9 cellular contexts compared by ENCODE assay signal in the genomic region with DNA sequence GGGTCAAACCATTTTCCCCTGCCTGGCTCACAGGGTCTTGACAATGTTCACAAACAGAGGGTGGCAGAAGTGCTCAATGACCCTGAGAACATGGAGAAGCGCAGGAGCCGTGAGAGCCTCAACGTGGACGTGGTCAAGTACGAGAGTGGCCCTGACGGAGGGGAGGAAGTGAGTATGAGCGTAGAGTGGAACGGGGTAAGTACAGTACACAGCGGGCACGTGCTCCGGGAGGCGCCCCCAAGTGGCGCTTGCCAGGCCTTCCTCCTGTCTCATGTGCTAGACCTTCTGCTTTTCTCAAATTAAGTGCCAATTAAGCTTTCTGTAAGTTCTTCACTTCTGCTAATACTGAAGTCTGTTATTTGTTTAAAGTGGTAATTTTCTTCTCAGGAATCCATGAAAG. TPM values are rescaled to one million over a fixed set of nuclear protein-coding genes. Genes with fewer than 3 reads are reported as not detected.
DNase-seq lines count a peak whose midpoint lies in the region; TF ChIP-seq lines count a peak whose summit lies in the region.
"Had no signal": no experiment of that assay in that cellular context is flagged by ENCODE, and none has a peak within 500 bp of the region (broad histone marks: within the 10 kb centered on the region; RNA-seq: fewer than 3 reads in every experiment).

No MANE protein-coding gene starts in this region.

- WGBS in GM23248 (ENCODE audit: low coverage in 1 of 2, low lambda C conversion rate in 2 of 2, missing lambda C conversion rate in 2 of 2), 2 experiments = 54 to 64% methylated on average over 12 to 13 of the region's 13 CpGs

- H3K27ac Mint-ChIP-seq in activated naive CD8-positive, alpha-beta T cell treated with anti-CD3 and anti-CD28 coated beads for 36 hours = peak overlapping the region; percentile 80
- peak overlapping the region in 3 of 6 donors; percentile 21 to 55 (median 35) for H3K27ac Mint-ChIP-seq in immature natural killer cell

- H4K20me1 ChIP-seq in DOHH2 (ENCODE audit: control insufficient read depth, insufficient read depth, low read depth, low read length) (no peaks in the 10 kb centered on the region), GM23248 (ENCODE audit: insufficient read depth) (no peaks in the 10 kb centered on the region), OCI-LY3 (ENCODE audit: insufficient read depth, low read length) (no peaks in the 10 kb centered on the region)

- H3K9ac ChIP-seq in GM23248 (no peak overlapping the region), OCI-LY3 (ENCODE audit: low read length) (no peak overlapping the region)

- peak overlapping the region; percentile 22 for H3K27ac ChIP-seq in DOHH2 (ENCODE audit: low read depth, low read length)
- H3K27ac ChIP-seq in GM23248 = no peak overlapping the region
- 0 out of 2 replicates have a peak overlapping the region, but pooled peaks have one; percentile 9 for H3K27ac ChIP-seq in OCI-LY3 (ENCODE audit: low read length)
- H3K27ac ChIP-seq: SJCRH30 had no signal

- in situ Hi-C loops in GM23248 (cut with MboI) = no loop called here

- H3K9me3 Mint-ChIP-seq in activated naive CD8-positive, alpha-beta T cell treated with anti-CD3 and anti-CD28 coated beads for 36 hours = no peaks in the 10 kb centered on the region
- no peaks in the 10 kb centered on the region for H3K9me3 Mint-ChIP-seq in immature natural killer cell

- H3K4me3 Mint-ChIP-seq in activated naive CD8-positive, alpha-beta T cell treated with anti-CD3 and anti-CD28 coated beads for 36 hours = no peak overlapping the region
- no peak overlapping the region for H3K4me3 Mint-ChIP-seq in immature natural killer cell

- H3K9me3 ChIP-seq in DOHH2 (ENCODE audit: control insufficient read depth, insufficient read depth, low read length) (no peaks in the 10 kb centered on the region), GM23248 (ENCODE audit: low read depth) (no peaks in the 10 kb centered on the region), OCI-LY3 (ENCODE audit: insufficient read depth, low read length) (no peaks in the 10 kb centered on the region)
- H3K9me3 ChIP-seq: SJCRH30 had no signal

- peak; percentile 91 for TF ChIP-seq CTCF in DOHH2 (IDR thresholded peaks at IDR 0.05; ENCODE audit: low read depth, low read length, poor library complexity, severe bottlenecking)
- peak; percentile 90 for TF ChIP-seq CTCF in OCI-LY3 (IDR thresholded peaks at IDR 0.05; ENCODE audit: low read depth, low read length)

- peaks cover 10% of the 10 kb centered on the region for H3K79me2 ChIP-seq in DOHH2 (ENCODE audit: control insufficient read depth, low read length)
- peaks cover 99% of the 10 kb centered on the region for H3K79me2 ChIP-seq in GM23248 (ENCODE audit: insufficient read depth)
- H3K79me2 ChIP-seq in OCI-LY3 (ENCODE audit: low read length) = no peaks in the 10 kb centered on the region

- H2AFZ ChIP-seq in GM23248 (no peak overlapping the region), OCI-LY3 (ENCODE audit: low read depth, low read length) (no peak overlapping the region)

- peak; percentile 50 for DNase-seq in GM23248
- peak; percentile 58 for DNase-seq in activated naive CD8-positive, alpha-beta T cell treated with anti-CD3 and anti-CD28 coated beads for 36 hours
- peak; percentile 20 to 24 (median 23) for DNase-seq in immature natural killer cell
- DNase-seq in stimulated activated CD8-positive, alpha-beta memory T cell treated with anti-CD3 and anti-CD28 coated beads, Interleukin-7, amount 100 ng/mL, for 24 hours (ENCODE audit: low read depth) = peak; percentile 12
- no peak for DNase-seq in superior temporal gyrus (ENCODE audit: extremely low spot score)
- DNase-seq in SKM-1 (lab: John Stamatoyannopoulos, UW; ENCODE audit: unreplicated experiment) = no peak

- H3F3A ChIP-seq in DOHH2 (ENCODE audit: control insufficient read depth, insufficient read depth) (peaks cover 12% of the 10 kb centered on the region), GM23248 (ENCODE audit: insufficient read depth) (peaks cover 46% of the 10 kb centered on the region)

- H3K27me3 Mint-ChIP-seq in activated naive CD8-positive, alpha-beta T cell treated with anti-CD3 and anti-CD28 coated beads for 36 hours = no peaks in the 10 kb centered on the region
- peaks cover 0 to 6% (median 0%) of the 10 kb centered on the region in 3 donors for H3K27me3 Mint-ChIP-seq in immature natural killer cell (ENCODE audit: low read depth in 3 of 3)

- peak overlapping the region; percentile 62 for H3K4me2 ChIP-seq in DOHH2 (ENCODE audit: low read length)
- no peak overlapping the region for H3K4me2 ChIP-seq in GM23248 (ENCODE audit: unreplicated experiment)
- H3K4me2 ChIP-seq in OCI-LY3 (ENCODE audit: low read length) = peak overlapping the region; percentile 47

- H3K27me3 ChIP-seq in DOHH2 (ENCODE audit: control insufficient read depth, low read length) = no peaks in the 10 kb centered on the region
- H3K27me3 ChIP-seq in GM23248 (replicated peaks; ENCODE audit: insufficient read depth) = no peaks in the 10 kb centered on the region
- H3K27me3 ChIP-seq in OCI-LY3 (ENCODE audit: low read depth, low read length) = no peaks in the 10 kb centered on the region
- H3K27me3 ChIP-seq: SJCRH30 had no signal

- H3K4me1 ChIP-seq in DOHH2 (ENCODE audit: control insufficient read depth, low read length) (peaks cover 18% of the 10 kb centered on the region), GM23248 (ENCODE audit: insufficient read depth) (no peaks in the 10 kb centered on the region), OCI-LY3 (ENCODE audit: low read length) (peaks cover 12% of the 10 kb centered on the region)
- H3K4me1 ChIP-seq: SJCRH30 had no signal

- peaks cover 86% of the 10 kb centered on the region for H3K36me3 ChIP-seq in DOHH2 (ENCODE audit: control insufficient read depth, low read length)
- H3K36me3 ChIP-seq in GM23248 (ENCODE audit: low read depth) = peaks cover 95% of the 10 kb centered on the region
- H3K36me3 ChIP-seq in OCI-LY3 (replicated peaks; ENCODE audit: low read depth, low read length) = peaks cover 40% of the 10 kb centered on the region

- H3K9me2 ChIP-seq in DOHH2 (replicated peaks; ENCODE audit: control insufficient read depth, low read length) (no peaks in the 10 kb centered on the region), GM23248 (ENCODE audit: insufficient read depth) (no peaks in the 10 kb centered on the region)

- H3K4me1 Mint-ChIP-seq in activated naive CD8-positive, alpha-beta T cell treated with anti-CD3 and anti-CD28 coated beads for 36 hours = peaks cover 9% of the 10 kb centered on the region
- peaks cover 2 to 8% of the 10 kb centered on the region in 2 donors for H3K4me1 Mint-ChIP-seq in immature natural killer cell

- H3K4me3 ChIP-seq in DOHH2 (ENCODE audit: low read length) = peak overlapping the region; percentile 16; the same call in 1 of the 2 replicates
- H3K4me3 ChIP-seq in GM23248 = no peak overlapping the region
- no peak overlapping the region for H3K4me3 ChIP-seq in OCI-LY3 (ENCODE audit: low read length)
- H3K4me3 ChIP-seq: SJCRH30 had no signal

- peaks cover 10% of the 10 kb centered on the region for H3K36me3 Mint-ChIP-seq in activated naive CD8-positive, alpha-beta T cell treated with anti-CD3 and anti-CD28 coated beads for 36 hours
- peaks cover 14 to 49% (median 26%) of the 10 kb centered on the region in 3 donors for H3K36me3 Mint-ChIP-seq in immature natural killer cell

RNA-seq across cellular contexts. Expression of a gene that starts 35.9 kb away (rescaled TPM):
- total RNA-seq in GM23248 (2014; rRNA removed; shearing (Covaris generic)) = 19.1 and 20.3 TPM in 2 replicates
- polyA plus RNA-seq in GM23248 (2016; fragmentation: Nextera tagmentation; extraction: Ambion mirVana) (4.0 and 4.9 TPM in 2 replicates), immature natural killer cell (1 to 10 TPM; 4.0 to 5.7 (median 5.4) TPM)
- total RNA-seq in activated naive CD8-positive, alpha-beta T cell treated with anti-CD3 and anti-CD28 coated beads for 36 hours = 10 to 100 TPM; 57.8 to 65.0 TPM

RNA-seq across cellular contexts. Expression of a gene that starts 36.3 kb away (rescaled TPM):
- 60.3 and 77.4 TPM in 2 replicates for total RNA-seq in GM23248 (2014; rRNA removed; shearing (Covaris generic))
- polyA plus RNA-seq in GM23248 (2016; fragmentation: Nextera tagmentation; extraction: Ambion mirVana) (112 and 120 TPM in 2 replicates), immature natural killer cell (10 to 100 TPM; 11.4 to 29.0 (median 13.6) TPM)
- total RNA-seq in activated naive CD8-positive, alpha-beta T cell treated with anti-CD3 and anti-CD28 coated beads for 36 hours = 1 to 10 TPM; 8.0 to 8.9 TPM

RNA-seq across cellular contexts. Expression of a gene that starts 50.3 kb away (rescaled TPM):
- total RNA-seq in GM23248 (2014; rRNA removed; shearing (Covaris generic)) = 339 and 410 TPM in 2 replicates
- polyA plus RNA-seq in GM23248 (2016; fragmentation: Nextera tagmentation; extraction: Ambion mirVana) = 177 and 184 TPM in 2 replicates
- total RNA-seq in activated naive CD8-positive, alpha-beta T cell treated with anti-CD3 and anti-CD28 coated beads for 36 hours = 10 to 100 TPM; 88.0 to 88.6 TPM
- polyA plus RNA-seq in immature natural killer cell = 10 to 100 TPM; 38.3 to 83.5 (median 48.2) TPM

Comparison
In these comparisons a context has a peak if more than half of its experiments do, and no peak if none do; other contexts are left out.
1. DNase-seq: peak in GM23248 (single experiment), activated naive CD8-positive, alpha-beta T cell treated with anti-CD3 and anti-CD28 coated beads for 36 hours (single experiment), immature natural killer cell (3 of 3) and stimulated activated CD8-positive, alpha-beta memory T cell treated with anti-CD3 and anti-CD28 coated beads, Interleukin-7, amount 100 ng/mL, for 24 hours (single experiment); none in superior temporal gyrus (single experiment) and SKM-1 (single experiment).